In genomic region chr19:43642531-43642930, GRCh38 we compare ENCODE assay signal across 27 cellular contexts.
"Had no signal": no experiment of that assay in that cellular context is flagged by ENCODE, and none has a peak within 500 bp of the region (broad histone marks: within the 10 kb centered on the region; RNA-seq: fewer than 3 reads in every experiment).

No MANE protein-coding gene starts in this region.

- DNase-seq: dermis blood vessel endothelial cell; effector memory CD8-positive, alpha-beta T cell; erythroblast; esophagus squamous epithelium; foreskin melanocyte; glutamatergic neuron; heart right ventricle; hippocampal formation; left cardiac atrium; mesenchymal stem cell; mucosa of descending colon; naive B cell; nucleus accumbens; spleen; stimulated activated CD8-positive, alpha-beta memory T cell treated with anti-CD3 and anti-CD28 coated beads, Interleukin-4, amount 100 ng/mL, for 48 hours; stimulated activated naive CD4-positive, alpha-beta T cell; stimulated activated naive CD8-positive, alpha-beta T cell treated with anti-CD3 and anti-CD28 coated beads, Interleukin-15, amount 100 ng/mL, for 72 hours; transverse colon had no signal

- H3K4me3 ChIP-seq: coronary artery, esophagus squamous epithelium, heart right ventricle, left lung, mucosa of descending colon, prostate gland, right atrium auricular region, skin epidermis, spleen, suprapubic skin, transverse colon, vagina had no signal

- H3K36me3 Mint-ChIP-seq: naive B cell had no signal

- H3K27ac Mint-ChIP-seq: effector memory CD8-positive, alpha-beta T cell; mesothelial cell of epicardium; stimulated activated naive CD8-positive, alpha-beta T cell treated with anti-CD3 and anti-CD28 coated beads, Interleukin-15, amount 100 ng/mL, for 72 hours had no signal

- H3K4me3 Mint-ChIP-seq: natural killer cell treated with Interleukin-12 subunit alpha and Interleukin-12 subunit beta and Interleukin-15 and Interleukin-18, amount 100 ng/mL, for 72 hours; stimulated activated naive CD8-positive, alpha-beta T cell treated with anti-CD3 and anti-CD28 coated beads, Interleukin-15, amount 100 ng/mL, for 72 hours had no signal

- H3K36me3 ChIP-seq: prostate gland, right atrium auricular region, transverse colon had no signal

- H3K9me3 Mint-ChIP-seq: effector memory CD8-positive, alpha-beta T cell; natural killer cell treated with Interleukin-12 subunit alpha and Interleukin-12 subunit beta and Interleukin-15 and Interleukin-18, amount 100 ng/mL, for 72 hours; stimulated activated naive CD8-positive, alpha-beta T cell treated with anti-CD3 and anti-CD28 coated beads, Interleukin-15, amount 100 ng/mL, for 72 hours had no signal

- ATAC-seq: effector memory CD8-positive, alpha-beta T cell; heart right ventricle; left cardiac atrium; left lung; mucosa of descending colon; natural killer cell treated with Interleukin-12 subunit alpha and Interleukin-12 subunit beta and Interleukin-15 and Interleukin-18, amount 100 ng/mL, for 72 hours; stimulated activated naive CD8-positive, alpha-beta T cell treated with anti-CD3 and anti-CD28 coated beads, Interleukin-15, amount 100 ng/mL, for 72 hours had no signal

- H3K27ac ChIP-seq: coronary artery, esophagus squamous epithelium, heart right ventricle, left lung, prostate gland, right atrium auricular region, skin epidermis, spleen, suprapubic skin, transverse colon, vagina had no signal

- H3K9me3 ChIP-seq: esophagus squamous epithelium, left lung, mucosa of descending colon, prostate gland, right atrium auricular region, suprapubic skin, transverse colon, vagina had no signal
